8 cellular contexts compared by ENCODE assay signal in the genomic region with DNA sequence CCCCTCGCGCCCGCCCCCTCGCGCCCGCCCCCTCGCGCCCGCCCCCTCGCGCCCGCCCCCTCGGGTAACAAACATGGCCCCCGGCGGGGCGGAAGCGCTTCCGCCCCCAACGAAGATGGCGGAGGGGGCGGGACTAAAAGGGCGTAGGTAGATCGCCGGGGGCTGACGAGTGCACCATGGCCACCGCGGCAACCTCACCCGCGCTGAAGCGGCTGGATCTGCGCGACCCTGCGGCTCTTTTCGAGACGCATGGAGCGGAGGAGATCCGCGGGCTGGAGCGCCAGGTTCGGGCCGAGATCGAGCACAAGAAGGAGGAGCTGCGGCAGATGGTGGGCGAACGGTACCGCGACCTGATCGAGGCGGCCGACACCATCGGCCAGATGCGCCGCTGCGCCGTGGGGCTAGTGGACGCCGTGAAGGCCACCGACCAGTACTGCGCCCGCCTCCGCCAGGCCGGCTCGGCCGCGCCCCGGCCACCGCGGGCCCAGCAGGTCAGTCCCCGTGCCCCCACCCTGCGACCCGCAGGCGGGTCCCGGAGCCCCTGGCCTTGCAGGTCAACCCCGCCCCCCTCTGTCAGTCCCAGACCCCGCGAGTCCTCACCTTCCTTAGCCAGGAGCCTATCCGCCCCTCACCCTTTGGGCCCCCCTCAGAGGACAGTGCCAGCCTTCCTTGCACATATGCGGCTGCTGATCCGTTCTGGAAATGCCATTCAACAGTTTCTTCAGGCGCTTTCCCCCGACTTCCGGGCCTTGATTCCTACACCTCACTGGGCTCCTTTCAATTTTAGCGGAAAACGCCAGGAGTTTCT. TPM values are rescaled to one million over a fixed set of nuclear protein-coding genes. Genes with fewer than 3 reads are reported as not detected.
DNase-seq lines count a peak whose midpoint lies in the region; ATAC-seq and TF ChIP-seq lines count a peak whose summit lies in the region.

A gene with protein sequence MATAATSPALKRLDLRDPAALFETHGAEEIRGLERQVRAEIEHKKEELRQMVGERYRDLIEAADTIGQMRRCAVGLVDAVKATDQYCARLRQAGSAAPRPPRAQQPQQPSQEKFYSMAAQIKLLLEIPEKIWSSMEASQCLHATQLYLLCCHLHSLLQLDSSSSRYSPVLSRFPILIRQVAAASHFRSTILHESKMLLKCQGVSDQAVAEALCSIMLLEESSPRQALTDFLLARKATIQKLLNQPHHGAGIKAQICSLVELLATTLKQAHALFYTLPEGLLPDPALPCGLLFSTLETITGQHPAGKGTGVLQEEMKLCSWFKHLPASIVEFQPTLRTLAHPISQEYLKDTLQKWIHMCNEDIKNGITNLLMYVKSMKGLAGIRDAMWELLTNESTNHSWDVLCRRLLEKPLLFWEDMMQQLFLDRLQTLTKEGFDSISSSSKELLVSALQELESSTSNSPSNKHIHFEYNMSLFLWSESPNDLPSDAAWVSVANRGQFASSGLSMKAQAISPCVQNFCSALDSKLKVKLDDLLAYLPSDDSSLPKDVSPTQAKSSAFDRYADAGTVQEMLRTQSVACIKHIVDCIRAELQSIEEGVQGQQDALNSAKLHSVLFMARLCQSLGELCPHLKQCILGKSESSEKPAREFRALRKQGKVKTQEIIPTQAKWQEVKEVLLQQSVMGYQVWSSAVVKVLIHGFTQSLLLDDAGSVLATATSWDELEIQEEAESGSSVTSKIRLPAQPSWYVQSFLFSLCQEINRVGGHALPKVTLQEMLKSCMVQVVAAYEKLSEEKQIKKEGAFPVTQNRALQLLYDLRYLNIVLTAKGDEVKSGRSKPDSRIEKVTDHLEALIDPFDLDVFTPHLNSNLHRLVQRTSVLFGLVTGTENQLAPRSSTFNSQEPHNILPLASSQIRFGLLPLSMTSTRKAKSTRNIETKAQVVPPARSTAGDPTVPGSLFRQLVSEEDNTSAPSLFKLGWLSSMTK (plus strand): TSS at position 162 of the 808 bp plus-strand sequence. CDS start 15 bp downstream, at position 177.

- H3K4me3 ChIP-seq in liver (ENCODE audit: low read depth in 1 of 3, low read length in 3 of 3), result peak within 1 kb of the TSS; percentile 94 to 98 (median 97)

- ATAC-seq in HG03439 (IDR thresholded peaks at IDR 0.05; ENCODE audit: unreplicated experiment), result peak; percentile 65

- H3K36me3 Mint-ChIP-seq in dendritic cell treated with granulocyte-macrophage colony-stimulating factor and Interleukin-4, amounts not matched to agents 40 ng/mL and 50 ng/mL, for 4 days (ENCODE audit: low read depth), result peaks cover 32% of the 10 kb centered on the region

- H3K9ac ChIP-seq in liver (ENCODE audit: low read depth in 1 of 2, low read length in 2 of 2), result peak within 1 kb of the TSS; percentile 72 to 82

- H3K4me3 Mint-ChIP-seq in dendritic cell treated with granulocyte-macrophage colony-stimulating factor and Interleukin-4, amounts not matched to agents 40 ng/mL and 50 ng/mL, for 4 days, result peak within 1 kb of the TSS; percentile 99

- TF ChIP-seq CTCF in liver (IDR thresholded peaks at IDR 0.05; ENCODE audit: low read depth, low read length, missing input control), result no peak

- H3K9me3 Mint-ChIP-seq in dendritic cell treated with granulocyte-macrophage colony-stimulating factor and Interleukin-4, amounts not matched to agents 40 ng/mL and 50 ng/mL, for 4 days, result no peaks in the 10 kb centered on the region

- intact Hi-C loops in dendritic cell treated with granulocyte-macrophage colony-stimulating factor and Interleukin-4, amounts not matched to agents 40 ng/mL and 50 ng/mL, for 4 days (cut with micrococcal nuclease), result loop anchor here (2.0 kb wide), 2 partner anchors 40 to 120 kb away; a partner anchor contains a TSS

- H3K27ac ChIP-seq in liver (ENCODE audit: low read depth in 1 of 2, low read length in 2 of 2), result peak within 1 kb of the TSS; percentile 87 to 92

- WGBS in liver, result under 1% methylated on average over 81 of the region's 84 CpGs

- H3K27ac Mint-ChIP-seq in dendritic cell treated with granulocyte-macrophage colony-stimulating factor and Interleukin-4, amounts not matched to agents 40 ng/mL and 50 ng/mL, for 4 days, result peak within 1 kb of the TSS; percentile 92

- H3K27me3 Mint-ChIP-seq in dendritic cell treated with granulocyte-macrophage colony-stimulating factor and Interleukin-4, amounts not matched to agents 40 ng/mL and 50 ng/mL, for 4 days, result no peaks in the 10 kb centered on the region

- H3K9me3 ChIP-seq in liver (ENCODE audit: control insufficient read depth in 4 of 4, low read length in 3 of 4), result no peaks in the 10 kb centered on the region

- H3K4me1 Mint-ChIP-seq in dendritic cell treated with granulocyte-macrophage colony-stimulating factor and Interleukin-4, amounts not matched to agents 40 ng/mL and 50 ng/mL, for 4 days (ENCODE audit: low read depth), result peaks cover 22% of the 10 kb centered on the region

- DNase-seq in Ammon's horn (ENCODE audit: low spot score), result peak; percentile 90
- peak; percentile 92 for DNase-seq in GM19238 (ENCODE audit: insufficient read length, low spot score)
- peak; percentile 98 for DNase-seq in NCI-H69 (lab: John Stamatoyannopoulos, UW)
- DNase-seq in activated CD4-positive, alpha-beta T cell treated with anti-CD3 and anti-CD28 coated beads, Interleukin-2, amount 50 U/mL, for 24 hours (ENCODE audit: low read depth in 1 of 2, low spot score in 1 of 2), result peak; percentile 64 to 85
- peak; percentile 66 to 70 for DNase-seq in stimulated activated CD4-positive, alpha-beta T cell treated with anti-CD3 and anti-CD28 coated beads, Interleukin-2, amount 100 ng/mL, for 48 hours

- no peaks in the 10 kb centered on the region for H3K27me3 ChIP-seq in liver (ENCODE audit: control insufficient read depth in 4 of 4, insufficient read depth in 4 of 4, low read length in 3 of 4)

- H3K4me1 ChIP-seq in liver (ENCODE audit: control insufficient read depth in 4 of 4, insufficient read depth in 4 of 4, low read length in 3 of 4), result peaks cover 0 to 22% (median 15%) of the 10 kb centered on the region in 4 donors

- no peak for TF ChIP-seq RAD21 in liver (IDR thresholded peaks at IDR 0.05)

- peaks cover 3 to 16% (median 13%) of the 10 kb centered on the region in 4 donors for H3K36me3 ChIP-seq in liver (ENCODE audit: control insufficient read depth in 4 of 4, insufficient read depth in 3 of 4, low read depth in 1 of 4, low read length in 3 of 4)

TF ChIP-seq in liver, 16 proteins besides CTCF, POLR2A, EP300 and RAD21:
- TF ChIP-seq EGR1 (IDR thresholded peaks at IDR 0.05; ENCODE audit: low read depth in 2 of 2), result peak; percentile 65 to 81
- TF ChIP-seq YY1 (IDR thresholded peaks at IDR 0.05), result peak; percentile 100
- peak; percentile 47 to 83 for TF ChIP-seq GABPA (IDR thresholded peaks at IDR 0.05 in 1 of 2, conservative IDR thresholded peaks at IDR 0.05 in 1 of 2)
- TF ChIP-seq SP1 (IDR thresholded peaks at IDR 0.05), result peak; percentile 23
- TF ChIP-seq, protein P1, sequence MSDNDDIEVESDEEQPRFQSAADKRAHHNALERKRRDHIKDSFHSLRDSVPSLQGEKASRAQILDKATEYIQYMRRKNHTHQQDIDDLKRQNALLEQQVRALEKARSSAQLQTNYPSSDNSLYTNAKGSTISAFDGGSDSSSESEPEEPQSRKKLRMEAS (IDR thresholded peaks at IDR 0.05), result no peak

RNA-seq across cellular contexts. Expression of the gene that starts here (rescaled TPM):
- total RNA-seq in liver, result 10 to 100 TPM in 1 of 2 donors, 1 to 10 TPM in 1; 6.9 to 13.6 TPM
- polyA plus RNA-seq in liver, result 10 to 100 TPM; 10.4 to 16.5 TPM

Comparison
In these comparisons a context has a peak if more than half of its experiments do, and no peak if none do; other contexts are left out.
1. Peak in every context shown above with its lines: DNase-seq, ATAC-seq, H3K4me3 ChIP-seq and H3K27ac ChIP-seq.